ENCODE assay signal across 20 cellular contexts in the genomic region with DNA sequence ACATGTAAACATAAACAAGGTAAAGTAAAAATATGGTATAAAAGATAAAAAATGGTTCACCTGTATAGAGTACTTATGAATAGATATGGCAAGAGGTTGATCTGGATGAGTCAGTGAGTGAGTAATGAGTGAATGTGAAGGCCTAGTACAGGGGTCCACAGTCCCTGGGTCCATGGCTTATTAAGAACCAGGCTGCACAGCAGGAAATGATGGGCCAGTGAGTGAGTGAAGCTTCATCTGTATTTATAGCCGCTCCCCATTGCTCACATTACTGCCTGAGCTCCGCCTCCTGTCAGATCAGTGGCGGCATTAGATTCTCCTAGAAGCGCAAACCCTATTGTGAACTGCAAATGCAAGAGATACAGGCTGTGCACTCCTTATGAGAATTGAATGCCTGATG.
"Had no signal": no experiment of that assay in that cellular context is flagged by ENCODE, and none has a peak within 500 bp of the region (broad histone marks: within the 10 kb centered on the region; RNA-seq: fewer than 3 reads in every experiment).

No MANE protein-coding gene starts in this region.

- H3K27me3 Mint-ChIP-seq: memory B cell had no signal

- H3K9me3 Mint-ChIP-seq: memory B cell had no signal

- H3K27me3 ChIP-seq: brain microvascular endothelial cell, gastroesophageal sphincter, heart left ventricle, right atrium auricular region, thyroid gland had no signal

- H3K36me3 Mint-ChIP-seq: memory B cell had no signal

- H3K4me3 ChIP-seq: gastroesophageal sphincter, heart left ventricle, prostate gland, right atrium auricular region, thyroid gland had no signal

- H3K36me3 ChIP-seq: brain microvascular endothelial cell, gastroesophageal sphincter, heart left ventricle, prostate gland, right atrium auricular region, thyroid gland had no signal

- DNase-seq: activated CD4-positive, alpha-beta T cell treated with anti-CD3 and anti-CD28 coated beads, Interleukin-2, amount 50 U/mL, for 1 hour; activated CD4-positive, CD25-positive, alpha-beta regulatory T cell treated with anti-CD3 and anti-CD28 coated beads, Interleukin-2, amount 50 U/mL, for 72 hours; activated CD8-positive, alpha-beta memory T cell treated with anti-CD3 and anti-CD28 coated beads, Interleukin-2, amount 50 U/mL, for 48 hours; activated effector memory CD4-positive, alpha-beta T cell treated with anti-CD3 and anti-CD28 coated beads, Interleukin-2, amount 50 U/mL, for 16 hours; activated naive CD4-positive, alpha-beta T cell treated with anti-CD3 and anti-CD28 coated beads, Interleukin-2, amount 50 U/mL, for 16 hours; activated T-cell treated with anti-CD3 and anti-CD28 coated beads, Interleukin-2, amount 50 U/mL, for 48 hours; aorta; brain microvascular endothelial cell; cortex of kidney; heart left ventricle; left ventricle myocardium superior; stimulated activated CD4-positive, alpha-beta T cell treated with anti-CD3 and anti-CD28 coated beads, Interleukin-2, amount 100 ng/mL, for 24 hours; stimulated activated naive CD4-positive, alpha-beta T cell treated with Interleukin-2 at 50 U/mL for 16 hours; thyroid gland had no signal

- H3K4me3 Mint-ChIP-seq: memory B cell had no signal

- H3K27ac Mint-ChIP-seq: memory B cell had no signal

- H3K27ac ChIP-seq: brain microvascular endothelial cell, gastroesophageal sphincter, heart left ventricle, prostate gland, right atrium auricular region, thyroid gland, VCaP had no signal

- ATAC-seq: esophagus mucosa, gastroesophageal sphincter, heart left ventricle, left ventricle myocardium superior had no signal

- H3K9me3 ChIP-seq: gastroesophageal sphincter, heart left ventricle, prostate gland, right atrium auricular region, thyroid gland had no signal
